ENCODE assay signal across 15 cellular contexts in genomic region chr4:157265281-157265680, GRCh38. TPM values are rescaled to one million over a fixed set of nuclear protein-coding genes. Genes with fewer than 3 reads are reported as not detected.
DNase-seq lines count a peak whose midpoint lies in the region; ATAC-seq and TF ChIP-seq lines count a peak whose summit lies in the region.
"Had no signal": no experiment of that assay in that cellular context is flagged by ENCODE, and none has a peak within 500 bp of the region (broad histone marks: within the 10 kb centered on the region; RNA-seq: fewer than 3 reads in every experiment).

No MANE protein-coding gene starts in this region.

- no peaks in the 10 kb centered on the region for H3K27me3 ChIP-seq in fibroblast of lung (ENCODE audit: control insufficient read depth, insufficient read depth, low read length)
- H3K27me3 ChIP-seq: esophagus muscularis mucosa had no signal

- no peak overlapping the region for H2AFZ ChIP-seq in fibroblast of lung (ENCODE audit: low read length)

- H3K79me2 ChIP-seq in fibroblast of lung (ENCODE audit: control insufficient read depth, insufficient read depth, low read length), result no peaks in the 10 kb centered on the region

- no peaks in the 10 kb centered on the region for H3K4me1 Mint-ChIP-seq in activated T-cell treated with anti-CD3 and anti-CD28 coated beads, Interleukin-2, amount 50 U/mL, for 4 hours (ENCODE audit: low read depth)
- H3K4me1 Mint-ChIP-seq: central memory CD8-positive, alpha-beta T cell; stimulated activated memory B cell treated with anti-CD40 and anti-IgM and Interleukin-4, amounts not matched to agents 10 μg/mL and 1 μg/mL and 100 μg/mL, for 72 hours had no signal

- H3K4me3 Mint-ChIP-seq in activated T-cell treated with anti-CD3 and anti-CD28 coated beads, Interleukin-2, amount 50 U/mL, for 4 hours, result no peak overlapping the region
- H3K4me3 Mint-ChIP-seq: central memory CD8-positive, alpha-beta T cell; natural killer cell treated with Interleukin-12 subunit alpha and Interleukin-12 subunit beta and Interleukin-15 and Interleukin-18, amount 100 ng/mL, for 72 hours; stimulated activated memory B cell treated with anti-CD40 and anti-IgM and Interleukin-4, amounts not matched to agents 10 μg/mL and 1 μg/mL and 100 μg/mL, for 72 hours had no signal

- no peak overlapping the region for H3K4me3 ChIP-seq in fibroblast of lung (replicated peaks in 1 of 4; ENCODE audit: control extremely low read depth in 1 of 4, insufficient read depth in 1 of 4, low read depth in 3 of 4, low read length in 4 of 4)
- H3K4me3 ChIP-seq in skeletal muscle cell (ENCODE audit: low read depth, low read length), result no peak overlapping the region
- H3K4me3 ChIP-seq: esophagus muscularis mucosa had no signal

- H3K27me3 Mint-ChIP-seq in activated T-cell treated with anti-CD3 and anti-CD28 coated beads, Interleukin-2, amount 50 U/mL, for 4 hours (ENCODE audit: low read depth), result no peaks in the 10 kb centered on the region
- H3K27me3 Mint-ChIP-seq: central memory CD8-positive, alpha-beta T cell; natural killer cell treated with Interleukin-12 subunit alpha and Interleukin-12 subunit beta and Interleukin-15 and Interleukin-18, amount 100 ng/mL, for 72 hours; stimulated activated memory B cell treated with anti-CD40 and anti-IgM and Interleukin-4, amounts not matched to agents 10 μg/mL and 1 μg/mL and 100 μg/mL, for 72 hours had no signal

- ATAC-seq in activated T-cell treated with anti-CD3 and anti-CD28 coated beads, Interleukin-2, amount 50 U/mL, for 4 hours, result no peak
- no peak for ATAC-seq in HG02840 (IDR thresholded peaks at IDR 0.05; ENCODE audit: low FRiP score, unreplicated experiment)
- ATAC-seq: natural killer cell treated with Interleukin-12 subunit alpha and Interleukin-12 subunit beta and Interleukin-15 and Interleukin-18, amount 100 ng/mL, for 72 hours; Panc1; stimulated activated memory B cell treated with anti-CD40 and anti-IgM and Interleukin-4, amounts not matched to agents 10 μg/mL and 1 μg/mL and 100 μg/mL, for 72 hours had no signal

- H3K4me1 ChIP-seq in fibroblast of lung (ENCODE audit: control insufficient read depth, extremely low read depth, insufficient read depth, low read length), result no peaks in the 10 kb centered on the region
- H3K4me1 ChIP-seq: esophagus muscularis mucosa had no signal

- peaks cover 15% of the 10 kb centered on the region for H3K9me3 Mint-ChIP-seq in activated T-cell treated with anti-CD3 and anti-CD28 coated beads, Interleukin-2, amount 50 U/mL, for 4 hours

- H3K36me3 ChIP-seq in fibroblast of lung (ENCODE audit: control insufficient read depth, insufficient read depth, low read length), result no peaks in the 10 kb centered on the region
- H3K36me3 ChIP-seq: esophagus muscularis mucosa had no signal

- H4K20me1 ChIP-seq in fibroblast of lung (ENCODE audit: control insufficient read depth, extremely low read depth, insufficient read depth, low read length), result no peaks in the 10 kb centered on the region

- H3K9me3 ChIP-seq in fibroblast of lung (ENCODE audit: control insufficient read depth, insufficient read depth, low read depth, low read length), result no peaks in the 10 kb centered on the region
- H3K9me3 ChIP-seq: esophagus muscularis mucosa had no signal

- DNase-seq in NCI-H1417 (lab: John Stamatoyannopoulos, UW) (peak in 2 of 3 experiments; percentile 21 to 33), NCI-H1417 treated with DMSO at 0.1 percent for 48 hours (lab: John Stamatoyannopoulos, UW) (no peak), NCI-H524 treated with DMSO at 0.1 percent for 48 hours (lab: John Stamatoyannopoulos, UW) (peak; percentile 51), fibroblast of lung (ENCODE audit: low read depth in 2 of 2) (peak; percentile 10 to 42), skeletal muscle cell (ENCODE audit: low read depth) (peak; percentile 35), GM10266 (ENCODE audit: extremely low spot score) (no peak)
- no peak for DNase-seq in activated T-cell treated with anti-CD3 and anti-CD28 coated beads, Interleukin-2, amount 50 U/mL, for 4 hours
- DNase-seq: kidney had no signal

- H3K9ac ChIP-seq in fibroblast of lung (ENCODE audit: insufficient read depth, low read length), result no peak overlapping the region

- H3K27ac ChIP-seq in fibroblast of lung (ENCODE audit: insufficient read depth, low read length), result no peak overlapping the region
- H3K27ac ChIP-seq: 22Rv1, esophagus muscularis mucosa had no signal

- no peak for TF ChIP-seq CTCF in fibroblast of lung (conservative IDR thresholded peaks at IDR 0.05 in 1 of 2, IDR thresholded peaks at IDR 0.05 in 1 of 2; ENCODE audit: low read depth in 1 of 2, low read length in 2 of 2)
- no peak for TF ChIP-seq CTCF in GM10266 (IDR thresholded peaks at IDR 0.05; ENCODE audit: control insufficient read depth, insufficient read depth, low read depth, missing control alignments)

- H3K4me2 ChIP-seq in fibroblast of lung (ENCODE audit: extremely low read depth, insufficient read depth, low read length), result no peak overlapping the region

- H3K36me3 Mint-ChIP-seq in activated T-cell treated with anti-CD3 and anti-CD28 coated beads, Interleukin-2, amount 50 U/mL, for 4 hours (ENCODE audit: insufficient read depth), result no peaks in the 10 kb centered on the region
- H3K36me3 Mint-ChIP-seq: stimulated activated memory B cell treated with anti-CD40 and anti-IgM and Interleukin-4, amounts not matched to agents 10 μg/mL and 1 μg/mL and 100 μg/mL, for 72 hours had no signal

RNA-seq across cellular contexts. Expression of gene GRIA2, which starts 44.8 kb away (rescaled TPM):
- 0.17 TPM in 1 of 2 replicates, not detected in the other for total RNA-seq in fibroblast of lung
- not detected in 2 replicates for polyA plus RNA-seq in fibroblast of lung
- polyA plus RNA-seq in fibroblast of lung (2012), result not detected in 2 replicates
- not detected in 2 replicates for polyA minus RNA-seq in fibroblast of lung (ENCODE audit: low replicate concordance)
- total RNA-seq in activated T-cell treated with anti-CD3 and anti-CD28 coated beads, Interleukin-2, amount 50 U/mL, for 4 hours, result not detected
- total RNA-seq: natural killer cell treated with Interleukin-12 subunit alpha and Interleukin-12 subunit beta and Interleukin-15 and Interleukin-18, amount 100 ng/mL, for 72 hours had no signal

Comparison
In these comparisons a context has a peak if more than half of its experiments do, and no peak if none do; other contexts are left out.
1. DNase-seq: peak in NCI-H1417 (2 of 3), NCI-H524 treated with DMSO at 0.1 percent for 48 hours (single experiment), fibroblast of lung (2 of 2) and skeletal muscle cell (single experiment); none in NCI-H1417 treated with DMSO at 0.1 percent for 48 hours (single experiment), activated T-cell treated with anti-CD3 and anti-CD28 coated beads, Interleukin-2, amount 50 U/mL, for 4 hours (single experiment) and GM10266 (single experiment).